In genomic region chr16:59826767-59827166, GRCh38 we compare ENCODE assay signal across 33 cellular contexts.
A peak's percentile ranks its signal among the peaks of the same experiment; 100 is the strongest.
DNase-seq lines count a peak whose midpoint lies in the region; ATAC-seq, FAIRE-seq and TF ChIP-seq lines count a peak whose summit lies in the region.
"Had no signal": no experiment of that assay in that cellular context is flagged by ENCODE, and none has a peak within 500 bp of the region (broad histone marks: within the 10 kb centered on the region; RNA-seq: fewer than 3 reads in every experiment).

No MANE protein-coding gene starts in this region.

- no peak overlapping the region for H2BK15ac ChIP-seq in IMR-90 (ENCODE audit: low read depth, low read length)

- TF ChIP-seq CTCF in HepG2 (CRISPR knock-in tag; IDR thresholded peaks at IDR 0.05) (no peak), right lobe of liver (IDR thresholded peaks at IDR 0.05) (no peak), A549 (IDR thresholded peaks at IDR 0.05) (no peak), IMR-90 (conservative IDR thresholded peaks at IDR 0.05; ENCODE audit: low read depth, low read length) (no peak), SK-N-SH (IDR thresholded peaks at IDR 0.05) (no peak)

- H3K27ac ChIP-seq in HepG2 (ENCODE audit: extremely low read length, insufficient read depth, low read length) (no peak overlapping the region), right lobe of liver (no peak overlapping the region), A549 (no peak overlapping the region), IMR-90 (ENCODE audit: insufficient read depth, low read length) (no peak overlapping the region), SK-N-SH (ENCODE audit: low read depth in 2 of 2, low read length in 1 of 2) (no peak overlapping the region)
- H3K27ac ChIP-seq: 22Rv1; BLaER1; BLaER1 treated with 17β-estradiol and CSF1 and Interleukin-3, amounts not matched to agents 10 nM and 100 nM; C4-2B had no signal

- no peak overlapping the region for H4K8ac ChIP-seq in IMR-90 (ENCODE audit: low read depth in 2 of 2, low read length in 2 of 2)

- H3K9ac ChIP-seq in HepG2 (ENCODE audit: insufficient read depth, low read depth, low read length) (no peak overlapping the region), IMR-90 (ENCODE audit: low read depth, low read length) (no peak overlapping the region), SK-N-SH (no peak overlapping the region)
- H3K9ac ChIP-seq: BLaER1; BLaER1 treated with 17β-estradiol and CSF1 and Interleukin-3, amounts not matched to agents 10 nM and 100 nM had no signal

- no peak for TF ChIP-seq POLR2A in HepG2 (IDR thresholded peaks at IDR 0.05; ENCODE audit: insufficient read depth in 1 of 2, low read depth in 2 of 2, low read length in 2 of 2)
- no peak for TF ChIP-seq POLR2A in right lobe of liver (IDR thresholded peaks at IDR 0.05)
- TF ChIP-seq POLR2A in A549 (IDR thresholded peaks at IDR 0.05; ENCODE audit: low read length): no peak
- TF ChIP-seq POLR2A in IMR-90 (IDR thresholded peaks at IDR 0.05; ENCODE audit: low read depth, low read length): no peak

- H3F3A ChIP-seq in SK-N-SH (replicated peaks; ENCODE audit: insufficient read depth): no peaks in the 10 kb centered on the region

- no peaks in the 10 kb centered on the region for H3K79me2 ChIP-seq in HepG2 (ENCODE audit: insufficient read depth, low read length)
- no peaks in the 10 kb centered on the region for H3K79me2 ChIP-seq in SK-N-SH (ENCODE audit: insufficient read depth)

- H3K4me1 ChIP-seq in HepG2 (ENCODE audit: insufficient read depth, low read length) (no peaks in the 10 kb centered on the region), right lobe of liver (no peaks in the 10 kb centered on the region), A549 (no peaks in the 10 kb centered on the region), IMR-90 (ENCODE audit: control insufficient read depth, insufficient read depth, low read length) (no peaks in the 10 kb centered on the region), SK-N-SH (ENCODE audit: control insufficient read depth in 1 of 2, insufficient read depth in 2 of 2, low read depth in 1 of 2, low read length in 1 of 2) (no peaks in the 10 kb centered on the region)
- H3K4me1 ChIP-seq: BE2C; BLaER1; BLaER1 treated with 17β-estradiol and CSF1 and Interleukin-3, amounts not matched to agents 10 nM and 100 nM; Caco-2 had no signal

- no peak overlapping the region for H3K4ac ChIP-seq in IMR-90 (ENCODE audit: low read depth, low read length)

- CTCF ChIA-PET in HepG2 (lab: Yijun Ruan, JAX; ENCODE audit: low intra/inter-chr PET ratio, low total read pairs): no interaction called here
- CTCF ChIA-PET in A549 (lab: Yijun Ruan, JAX): no interaction called here
- CTCF ChIA-PET in IMR-90 (lab: Yijun Ruan, JAX): no interaction called here
- CTCF ChIA-PET in SK-N-SH (lab: Yijun Ruan, JAX): no interaction called here

- no peaks in the 10 kb centered on the region for H4K20me1 ChIP-seq in HepG2 (ENCODE audit: insufficient read depth, low read length)
- H4K20me1 ChIP-seq in IMR-90 (ENCODE audit: insufficient read depth, low read length): no peaks in the 10 kb centered on the region
- no peaks in the 10 kb centered on the region for H4K20me1 ChIP-seq in SK-N-SH (ENCODE audit: insufficient read depth)
- H4K20me1 ChIP-seq: BLaER1; BLaER1 treated with 17β-estradiol and CSF1 and Interleukin-3, amounts not matched to agents 10 nM and 100 nM had no signal

- no peaks in the 10 kb centered on the region for H3K9me1 ChIP-seq in IMR-90 (ENCODE audit: insufficient read depth, low read length)

- no peaks in the 10 kb centered on the region for H3K79me1 ChIP-seq in IMR-90 (ENCODE audit: low read depth in 1 of 2, low read length in 2 of 2)

- H3K4me2 ChIP-seq in HepG2 (ENCODE audit: low read depth, low read length) (no peak overlapping the region), A549 (no peak overlapping the region), IMR-90 (ENCODE audit: low read depth, low read length) (no peak overlapping the region), SK-N-SH (no peak overlapping the region)
- H3K4me2 ChIP-seq: BLaER1; BLaER1 treated with 17β-estradiol and CSF1 and Interleukin-3, amounts not matched to agents 10 nM and 100 nM had no signal

- no peaks in the 10 kb centered on the region for H3K36me3 ChIP-seq in HepG2 (replicated peaks in 1 of 2; ENCODE audit: control insufficient read depth in 1 of 2, insufficient read depth in 2 of 2, low read length in 2 of 2)
- H3K36me3 ChIP-seq in right lobe of liver: no peaks in the 10 kb centered on the region
- H3K36me3 ChIP-seq in IMR-90 (ENCODE audit: control insufficient read depth, insufficient read depth, low read length): no peaks in the 10 kb centered on the region
- no peaks in the 10 kb centered on the region for H3K36me3 ChIP-seq in SK-N-SH (replicated peaks in 1 of 2; ENCODE audit: control insufficient read depth in 1 of 2, insufficient read depth in 2 of 2, low read length in 1 of 2)
- H3K36me3 ChIP-seq: BE2C; BLaER1; BLaER1 treated with 17β-estradiol and CSF1 and Interleukin-3, amounts not matched to agents 10 nM and 100 nM had no signal

- 9% methylated on average over 1 of the region's 1 CpG for WGBS in HepG2 (ENCODE audit: low lambda C conversion rate)
- 59% methylated on average over 1 of the region's 1 CpG for WGBS in right lobe of liver (ENCODE audit: insufficient coverage, low coverage, low lambda C conversion rate, missing lambda C conversion rate)
- 88% methylated on average over 1 of the region's 1 CpG for WGBS in A549 (ENCODE audit: missing lambda C conversion rate)
- no CpG with 5 or more reads among the region's 1 CpG for WGBS in IMR-90 (ENCODE audit: extremely low coverage in 2 of 2, insufficient read length in 1 of 2), 2 experiments
- 66% methylated on average over 1 of the region's 1 CpG for WGBS in SK-N-SH (ENCODE audit: low lambda C conversion rate)

- TF ChIP-seq EP300 in HepG2 (IDR thresholded peaks at IDR 0.05; ENCODE audit: low read depth in 2 of 2, low read length in 2 of 2) (no peak), HepG2 (CRISPR knock-in tag; IDR thresholded peaks at IDR 0.05; ENCODE audit: borderline replicate concordance) (no peak), A549 (IDR thresholded peaks at IDR 0.05) (no peak), SK-N-SH (IDR thresholded peaks at IDR 0.05; ENCODE audit: borderline replicate concordance in 1 of 2, low read depth in 1 of 2, low read length in 1 of 2) (no peak)

- no peak overlapping the region for H4K5ac ChIP-seq in IMR-90 (ENCODE audit: low read depth, low read length)

- DNase-seq in HepG2 (ENCODE audit: low spot score) (no peak), right lobe of liver (no peak), A549 (ENCODE audit: low read depth in 1 of 2, low spot score in 1 of 2) (no peak), IMR-90 (no peak), SK-N-SH (no peak), HCEC 1CT (no peak), GOT3 (lab: John Stamatoyannopoulos, UW) (no peak)
- DNase-seq: 8988T; ACHN; AML-193; BE2C; C1 segment of cervical spinal cord; Caco-2; Calu3; CD4-positive, alpha-beta memory T cell; CD4-positive, alpha-beta T cell; CD4-positive, CD25-positive, alpha-beta regulatory T cell; CD8-positive, alpha-beta memory T cell; CD8-positive, alpha-beta T cell; COR-L47; DMS 273 treated with DMSO at 0.1 percent for 48 hours; DMS153; DMS53; DMS79 treated with DMSO at 0.1 percent for 48 hours; DND-41; EL had no signal

- no peak overlapping the region for H3K18ac ChIP-seq in IMR-90 (ENCODE audit: low read depth, low read length)

- no peak overlapping the region for H3K14ac ChIP-seq in IMR-90 (replicated peaks; ENCODE audit: low read depth, low read length)

- no peaks in the 10 kb centered on the region for H3K9me2 ChIP-seq in SK-N-SH

- H3K9me3 ChIP-seq in HepG2 (ENCODE audit: low read length) (peaks cover 53% of the 10 kb centered on the region), right lobe of liver (no peaks in the 10 kb centered on the region), A549 (no peaks in the 10 kb centered on the region), IMR-90 (ENCODE audit: control insufficient read depth, insufficient read depth, low read length) (no peaks in the 10 kb centered on the region), SK-N-SH (no peaks in the 10 kb centered on the region)
- H3K9me3 ChIP-seq: BE2C; BLaER1; BLaER1 treated with 17β-estradiol and CSF1 and Interleukin-3, amounts not matched to agents 10 nM and 100 nM; Caco-2 had no signal

- FAIRE-seq in HepG2 (lab: Jason Lieb, UNC) (no peak), A549 (lab: Jason Lieb, UNC) (no peak), islet of Langerhans (lab: Jason Lieb, UNC) (peak; percentile 13)
- FAIRE-seq: A204.1, D721Med had no signal

- no peak overlapping the region for H2BK5ac ChIP-seq in IMR-90 (ENCODE audit: low read depth, low read length, poor library complexity, severe bottlenecking)

- intact Hi-C loops in HepG2 (cut with micrococcal nuclease; ENCODE audit: unreplicated experiment) (no loop called here), right lobe of liver (cut with DNase I) (no loop called here), IMR-90 (cut with micrococcal nuclease) (no loop called here)

- no peak overlapping the region for H2AK9ac ChIP-seq in IMR-90 (replicated peaks; ENCODE audit: low read depth, low read length, poor library complexity)

- H3K23ac ChIP-seq in IMR-90 (ENCODE audit: low read depth, low read length): no peak overlapping the region

- dilution Hi-C loops in IMR-90 (cut with HindIII; ENCODE audit: low sequenced_read_pairs, unreplicated experiment): no loop called here

- H2BK120ac ChIP-seq in IMR-90 (ENCODE audit: low read depth, low read length): no peak overlapping the region

- no peak overlapping the region for H3K56ac ChIP-seq in IMR-90 (ENCODE audit: extremely low read depth, insufficient read depth, low read length)

- no peaks in the 10 kb centered on the region for H3K27me3 ChIP-seq in HepG2 (ENCODE audit: control insufficient read depth in 1 of 2, insufficient read depth in 2 of 2, low read length in 2 of 2)
- no peaks in the 10 kb centered on the region for H3K27me3 ChIP-seq in right lobe of liver
- no peaks in the 10 kb centered on the region for H3K27me3 ChIP-seq in IMR-90 (ENCODE audit: control insufficient read depth, insufficient read depth, low read length)
- H3K27me3 ChIP-seq in SK-N-SH (ENCODE audit: insufficient read depth): no peaks in the 10 kb centered on the region
- H3K27me3 ChIP-seq: BE2C; BLaER1; BLaER1 treated with 17β-estradiol and CSF1 and Interleukin-3, amounts not matched to agents 10 nM and 100 nM had no signal

- POLR2A ChIA-PET in HepG2 (lab: Yijun Ruan, JAX): no interaction called here
- POLR2A ChIA-PET in A549 (lab: Yijun Ruan, JAX): no interaction called here
- POLR2A ChIA-PET in IMR-90 (lab: Charles Lee; ENCODE audit: unreplicated experiment): no interaction called here
- POLR2A ChIA-PET in SK-N-SH (lab: Yijun Ruan, JAX): no interaction called here

- in situ Hi-C loops in HepG2 (cut with HindIII; ENCODE audit: extremely low pct_ligation_motif_present, low pct_unique_long_range_greater_than_20kb) (no loop called here), IMR-90 (cut with MboI; ENCODE audit: low sequenced_read_pairs) (no loop called here)

- H2AK5ac ChIP-seq in IMR-90 (ENCODE audit: low read depth, low read length): no peak overlapping the region

- BruUV-seq in HepG2 (replicated peaks; lab: Mats Ljungman, UMichigan) (no TSS peak), IMR-90 (replicated peaks; lab: Mats Ljungman, UMichigan) (no TSS peak)

- no peak overlapping the region for H3K4me3 ChIP-seq in HepG2 (replicated peaks in 1 of 3; ENCODE audit: insufficient read depth in 1 of 3, low read depth in 2 of 3, low read length in 3 of 3)
- H3K4me3 ChIP-seq in right lobe of liver: no peak overlapping the region
- no peak overlapping the region for H3K4me3 ChIP-seq in A549
- no peak overlapping the region for H3K4me3 ChIP-seq in IMR-90 (ENCODE audit: insufficient read depth, low read depth, low read length)
- no peak overlapping the region for H3K4me3 ChIP-seq in SK-N-SH (ENCODE audit: low read depth in 2 of 2, low read length in 1 of 2)
- H3K4me3 ChIP-seq: BLaER1; BLaER1 treated with 17β-estradiol and CSF1 and Interleukin-3, amounts not matched to agents 10 nM and 100 nM had no signal

- no peak overlapping the region for H2AFZ ChIP-seq in HepG2 (ENCODE audit: low read length)
- no peak overlapping the region for H2AFZ ChIP-seq in IMR-90 (replicated peaks; ENCODE audit: low read length, poor library complexity)
- no peak overlapping the region for H2AFZ ChIP-seq in SK-N-SH (ENCODE audit: low read depth)

- H2BK20ac ChIP-seq in IMR-90 (ENCODE audit: low read depth, low read length): no peak overlapping the region

- no peak overlapping the region for H4K91ac ChIP-seq in IMR-90 (ENCODE audit: insufficient read depth, low read depth, low read length)

- no peak for ATAC-seq in HepG2
- ATAC-seq in right lobe of liver: no peak
- ATAC-seq in A549: no peak
- no peak for ATAC-seq in IMR-90 (ENCODE audit: low read depth)
- ATAC-seq: CD8-positive, alpha-beta T cell had no signal

- TF ChIP-seq RAD21 in HepG2 (CRISPR knock-in tag; IDR thresholded peaks at IDR 0.05) (no peak), A549 (conservative IDR thresholded peaks at IDR 0.05 in 1 of 2, IDR thresholded peaks at IDR 0.05 in 1 of 2) (no peak), IMR-90 (IDR thresholded peaks at IDR 0.05; ENCODE audit: low read length) (no peak), SK-N-SH (IDR thresholded peaks at IDR 0.05; ENCODE audit: low read length) (no peak)

Comparison
In these comparisons a context has a peak if more than half of its experiments do, and no peak if none do; other contexts are left out.
1. Of the 38 proteins assayed by ChIP-seq in both HepG2 and A549: peak only in HepG2: none; only in A549: none; in both: MAFK; in neither: 37.